Comparison of ENCODE assay signal across 9 cellular contexts in genomic region chr17:3639981-3640596, GRCh38. TPM values are rescaled to one million over a fixed set of nuclear protein-coding genes. Genes with fewer than 3 reads are reported as not detected.
DNase-seq lines count a peak whose midpoint lies in the region; ATAC-seq, FAIRE-seq and TF ChIP-seq lines count a peak whose summit lies in the region.
"Had no signal": no experiment of that assay in that cellular context is flagged by ENCODE, and none has a peak within 500 bp of the region (broad histone marks: within the 10 kb centered on the region; RNA-seq: fewer than 3 reads in every experiment).

No MANE protein-coding gene starts in this region.

- TF ChIP-seq POLR2A in A549 (IDR thresholded peaks at IDR 0.05; ENCODE audit: low read length) (no peak), GM12892 (IDR thresholded peaks at IDR 0.05; ENCODE audit: low read depth, low read length) (no peak), sigmoid colon (IDR thresholded peaks at IDR 0.05) (no peak)

- DNase-seq in A549 (ENCODE audit: low read depth in 1 of 2, low spot score in 1 of 2) (no peak), GM12892 (ENCODE audit: insufficient read length) (no peak), left kidney (ENCODE audit: low read depth, low spot score) (peak; percentile 20), SW 1271 (lab: John Stamatoyannopoulos, UW) (no peak), mucosa of gallbladder (ENCODE audit: low spot score) (no peak), sigmoid colon (no peak)
- peak; percentile 54 to 65 for DNase-seq in activated CD4-positive, alpha-beta T cell treated with anti-CD3 and anti-CD28 coated beads, Interleukin-2, amount 50 U/mL, for 48 hours

- intact Hi-C loops in sigmoid colon (cut with DNase I) = loop anchor here (5.0 kb wide), 1 partner anchor 593 kb away; no protein-coding TSS in a partner anchor

- 81% methylated on average over 7 of the region's 7 CpGs for WGBS in A549 (ENCODE audit: missing lambda C conversion rate)
- 50 to 82% methylated on average over 7 of the region's 7 CpGs for WGBS in sigmoid colon, 2 donors

- H3K4me1 ChIP-seq in A549 (peaks cover 11% of the 10 kb centered on the region), sigmoid colon (peaks cover 0 to 21% (median 16%) of the 10 kb centered on the region in 4 donors)

- FAIRE-seq in A549 (lab: Jason Lieb, UNC) = peak; percentile 36
- FAIRE-seq in GM12892 (lab: Jason Lieb, UNC) = peak; percentile 9

- H3K27me3 ChIP-seq in sigmoid colon = no peaks in the 10 kb centered on the region

- H3K27ac ChIP-seq in A549 = no peak overlapping the region
- no peak overlapping the region for H3K27ac ChIP-seq in sigmoid colon

- H3K36me3 ChIP-seq in sigmoid colon = peaks cover 0 to 32% (median 0%) of the 10 kb centered on the region in 4 donors

- no peak for TF ChIP-seq CTCF in A549 (IDR thresholded peaks at IDR 0.05)
- TF ChIP-seq CTCF in sigmoid colon (IDR thresholded peaks at IDR 0.05) = no peak

- H3K4me2 ChIP-seq in A549 = no peak overlapping the region

- POLR2A ChIA-PET in A549 (lab: Yijun Ruan, JAX) = no interaction called here

- TF ChIP-seq RAD21 in A549 (conservative IDR thresholded peaks at IDR 0.05 in 1 of 2, IDR thresholded peaks at IDR 0.05 in 1 of 2) = no peak

- H3K4me3 ChIP-seq in A549 = no peak overlapping the region
- H3K4me3 ChIP-seq in sigmoid colon = no peak overlapping the region
- H3K4me3 ChIP-seq: skin epidermis had no signal

- ATAC-seq in A549 = no peak
- no peak for ATAC-seq in HG02970 (IDR thresholded peaks at IDR 0.05; ENCODE audit: low FRiP score, unreplicated experiment)

- CTCF ChIA-PET in A549 (lab: Yijun Ruan, JAX) = interaction anchor here (0.6 to 2.7 kb wide), 7 partner anchors 8 to 761 kb away, joined by 3 to 12 read pairs (median 4); no protein-coding TSS in a partner anchor

- H3K9me3 ChIP-seq in A549 (no peaks in the 10 kb centered on the region), sigmoid colon (no peaks in the 10 kb centered on the region)

- TF ChIP-seq EP300 in A549 (IDR thresholded peaks at IDR 0.05) (no peak), sigmoid colon (IDR thresholded peaks at IDR 0.05) (no peak)

TF ChIP-seq in A549, 52 proteins besides CTCF, POLR2A, EP300 and RAD21:
- TF ChIP-seq ESRRA (IDR thresholded peaks at IDR 0.05; ENCODE audit: borderline replicate concordance, low read length) = no peak
- no peak for TF ChIP-seq ZNF302 (CRISPR knock-in tag; IDR thresholded peaks at IDR 0.05)
- no peak for TF ChIP-seq HOXB5 (CRISPR knock-in tag; IDR thresholded peaks at IDR 0.05)

RNA-seq across cellular contexts. Expression of gene CTNS, which starts 3.5 kb away (rescaled TPM):
- polyA plus RNA-seq in A549 (2011; rRNA removed) (6.5 and 7.4 TPM in 2 replicates), A549 (2017; fragmentation: RNase III; extraction: RNeasy Plus Mini Kit Qiagen cat#74134 plus additional on column Dnase treatment) (15.5 to 20.3 TPM (median 16.3 TPM) in 3 replicates), sigmoid colon (1 to 10 TPM; 1.8 to 10.0 (median 6.2) TPM)
- 7.4 and 10.3 TPM in 2 replicates for polyA plus RNA-seq in A549 (2012; cell fraction: cytosol; rRNA removed)
- polyA plus RNA-seq in A549 (2012; cell fraction: nucleus; rRNA removed) = 12.8 and 15.7 TPM in 2 replicates
- 5.7 and 6.9 TPM in 2 replicates for polyA minus RNA-seq in A549 (2011; rRNA and poly(A)+ RNA removed)
- polyA plus RNA-seq in GM12892 (2012; ENCODE audit: missing spikeins) = 5.6 TPM
- total RNA-seq in mucosa of gallbladder (13.4 TPM), sigmoid colon (10 to 100 TPM; 13.3 to 26.0 (median 18.0) TPM)

RNA-seq across cellular contexts. Expression of gene SHPK, which starts 4.0 kb away (rescaled TPM):
- polyA plus RNA-seq in A549 (2011; rRNA removed) (10.7 and 13.4 TPM in 2 replicates), A549 (2017; fragmentation: RNase III; extraction: RNeasy Plus Mini Kit Qiagen cat#74134 plus additional on column Dnase treatment) (9.5 to 11.2 TPM (median 10.9 TPM) in 3 replicates), sigmoid colon (10 to 100 TPM in 1 of 3 donors, 1 to 10 TPM in 2; 7.8 to 12.7 (median 7.9) TPM)
- polyA plus RNA-seq in A549 (2012; cell fraction: cytosol; rRNA removed) = 15.7 and 19.9 TPM in 2 replicates
- 29.1 and 32.1 TPM in 2 replicates for polyA plus RNA-seq in A549 (2012; cell fraction: nucleus; rRNA removed)
- 24.3 TPM in 2 replicates for polyA minus RNA-seq in A549 (2011; rRNA and poly(A)+ RNA removed)
- polyA plus RNA-seq in GM12892 (2012; ENCODE audit: missing spikeins) = 6.5 TPM
- total RNA-seq in mucosa of gallbladder (14.5 TPM), sigmoid colon (1 to 10 TPM; 5.8 to 8.0 (median 7.0) TPM)

RNA-seq across cellular contexts. Expression of gene TAX1BP3, which starts 28.3 kb away (rescaled TPM):
- polyA plus RNA-seq in A549 (2011; rRNA removed) = 89.1 and 122 TPM in 2 replicates
- 172 and 239 TPM in 2 replicates for polyA plus RNA-seq in A549 (2012; cell fraction: cytosol; rRNA removed)
- polyA plus RNA-seq in A549 (2012; cell fraction: nucleus; rRNA removed) = 185 and 192 TPM in 2 replicates
- 229 to 234 TPM (median 233 TPM) in 3 replicates for polyA plus RNA-seq in A549 (2017; fragmentation: RNase III; extraction: RNeasy Plus Mini Kit Qiagen cat#74134 plus additional on column Dnase treatment)
- 92.7 and 105 TPM in 2 replicates for polyA minus RNA-seq in A549 (2011; rRNA and poly(A)+ RNA removed)
- polyA plus RNA-seq in GM12892 (2012; ENCODE audit: missing spikeins) = 12.0 TPM
- total RNA-seq in mucosa of gallbladder = 158 TPM
- total RNA-seq in sigmoid colon = 10 to 100 TPM; 58.1 to 92.0 (median 63.5) TPM
- polyA plus RNA-seq in sigmoid colon = 100 to 1,000 TPM; 144 to 363 (median 351) TPM

RNA-seq across cellular contexts. Expression of gene EMC6, which starts 28.5 kb away (rescaled TPM):
- polyA plus RNA-seq in A549 (2011; rRNA removed) (53.3 and 68.3 TPM in 2 replicates), A549 (2017; fragmentation: RNase III; extraction: RNeasy Plus Mini Kit Qiagen cat#74134 plus additional on column Dnase treatment) (109 to 122 TPM (median 115 TPM) in 3 replicates), sigmoid colon (10 to 100 TPM; 68.5 to 90.5 (median 83.0) TPM)
- polyA plus RNA-seq in A549 (2012; cell fraction: cytosol; rRNA removed) = 167 and 256 TPM in 2 replicates
- polyA plus RNA-seq in A549 (2012; cell fraction: nucleus; rRNA removed) = 139 and 184 TPM in 2 replicates
- polyA minus RNA-seq in A549 (2011; rRNA and poly(A)+ RNA removed) = 17.1 and 18.5 TPM in 2 replicates
- polyA plus RNA-seq in GM12892 (2012; ENCODE audit: missing spikeins) = 37.1 TPM
- total RNA-seq in mucosa of gallbladder (35.7 TPM), sigmoid colon (10 to 100 TPM in 3 of 4 donors, 1 to 10 TPM in 1; 4.4 to 21.7 (median 15.1) TPM)

RNA-seq across cellular contexts. Expression of gene TRPV1, which starts 30.9 kb away (rescaled TPM):
- polyA plus RNA-seq in A549 (2011; rRNA removed) (3.0 and 4.3 TPM in 2 replicates), A549 (2017; fragmentation: RNase III; extraction: RNeasy Plus Mini Kit Qiagen cat#74134 plus additional on column Dnase treatment) (5.0 to 5.3 TPM (median 5.1 TPM) in 3 replicates), sigmoid colon (1 to 10 TPM; 2.3 to 5.1 (median 3.0) TPM)
- 4.3 and 5.5 TPM in 2 replicates for polyA plus RNA-seq in A549 (2012; cell fraction: cytosol; rRNA removed)
- 30.3 and 41.3 TPM in 2 replicates for polyA plus RNA-seq in A549 (2012; cell fraction: nucleus; rRNA removed)
- 3.4 and 3.6 TPM in 2 replicates for polyA minus RNA-seq in A549 (2011; rRNA and poly(A)+ RNA removed)
- 3.7 TPM for polyA plus RNA-seq in GM12892 (2012; ENCODE audit: missing spikeins)
- total RNA-seq in mucosa of gallbladder (6.4 TPM), sigmoid colon (1 to 10 TPM; 3.5 to 8.0 (median 5.5) TPM)

Comparison
In these comparisons a context has a peak if more than half of its experiments do, and no peak if none do; other contexts are left out.
1. DNase-seq: peak in activated CD4-positive, alpha-beta T cell treated with anti-CD3 and anti-CD28 coated beads, Interleukin-2, amount 50 U/mL, for 48 hours (2 of 2) and left kidney (single experiment); none in A549 (0 of 2), GM12892 (single experiment), SW 1271 (0 of 2), mucosa of gallbladder (single experiment) and sigmoid colon (single experiment).